In genomic region chr5:173581408-173582197, GRCh38 we compare ENCODE assay signal across 10 cellular contexts. TPM values are rescaled to one million over a fixed set of nuclear protein-coding genes. Genes with fewer than 3 reads are reported as not detected.
DNase-seq lines count a peak whose midpoint lies in the region; ATAC-seq and TF ChIP-seq lines count a peak whose summit lies in the region.
"Had no signal": no experiment of that assay in that cellular context is flagged by ENCODE, and none has a peak within 500 bp of the region (broad histone marks: within the 10 kb centered on the region; RNA-seq: fewer than 3 reads in every experiment).

No MANE protein-coding gene starts in this region.

- no peaks in the 10 kb centered on the region for H3K4me1 Mint-ChIP-seq in activated CD4-positive, alpha-beta memory T cell treated with anti-CD3 and anti-CD28 coated beads, Interleukin-2, amount 10 ng/mL, durations not matched to agents 7 days and 5 days
- H3K4me1 Mint-ChIP-seq: naive thymus-derived CD4-positive, alpha-beta T cell had no signal

- peaks cover 8% of the 10 kb centered on the region for H3K9me3 Mint-ChIP-seq in activated CD4-positive, alpha-beta memory T cell treated with anti-CD3 and anti-CD28 coated beads, Interleukin-2, amount 10 ng/mL, durations not matched to agents 7 days and 5 days

- CTCF ChIA-PET in activated CD4-positive, alpha-beta memory T cell treated with anti-CD3 and anti-CD28 coated beads, Interleukin-2, amount 10 ng/mL, durations not matched to agents 7 days and 5 days (lab: Charles Lee), result interaction anchor here (0.6 to 0.9 kb wide), 5 partner anchors 9 to 391 kb away, joined by 3 read pairs; no protein-coding TSS in a partner anchor

- ATAC-seq in HG03571 (IDR thresholded peaks at IDR 0.05; ENCODE audit: unreplicated experiment), result no peak
- no peak for ATAC-seq in GM18517 (IDR thresholded peaks at IDR 0.05; ENCODE audit: unreplicated experiment)
- ATAC-seq: naive thymus-derived CD4-positive, alpha-beta T cell had no signal

- TF ChIP-seq EP300 in Ishikawa (IDR thresholded peaks at IDR 0.05; ENCODE audit: borderline replicate concordance) (no peak), esophagus muscularis mucosa (IDR thresholded peaks at IDR 0.05) (no peak)

- 72% methylated on average over 16 of the region's 16 CpGs for WGBS in esophagus muscularis mucosa

- H3K27me3 ChIP-seq in esophagus muscularis mucosa, result no peaks in the 10 kb centered on the region
- H3K27me3 ChIP-seq: SJSA1 had no signal

- POLR2A ChIA-PET in activated CD4-positive, alpha-beta memory T cell treated with anti-CD3 and anti-CD28 coated beads, Interleukin-2, amount 10 ng/mL, durations not matched to agents 7 days and 5 days (lab: Charles Lee), result no interaction called here

- peak; percentile 53 for DNase-seq in ELR (ENCODE audit: low read depth)
- DNase-seq in activated CD4-positive, alpha-beta memory T cell treated with anti-CD3 and anti-CD28 coated beads, Interleukin-2, amount 10 ng/mL, durations not matched to agents 7 days and 5 days, result peak; percentile 45
- DNase-seq in esophagus muscularis mucosa (ENCODE audit: extremely low spot score), result no peak
- DNase-seq in retina, result peak; percentile 69
- DNase-seq in COLO829 (ENCODE audit: low spot score), result no peak

- no peak overlapping the region for H3K4me3 ChIP-seq in esophagus muscularis mucosa
- H3K4me3 ChIP-seq: SJSA1 had no signal

- no peak overlapping the region for H3K27ac Mint-ChIP-seq in activated CD4-positive, alpha-beta memory T cell treated with anti-CD3 and anti-CD28 coated beads, Interleukin-2, amount 10 ng/mL, durations not matched to agents 7 days and 5 days
- H3K27ac Mint-ChIP-seq: naive thymus-derived CD4-positive, alpha-beta T cell had no signal

- no peaks in the 10 kb centered on the region for H3K36me3 Mint-ChIP-seq in activated CD4-positive, alpha-beta memory T cell treated with anti-CD3 and anti-CD28 coated beads, Interleukin-2, amount 10 ng/mL, durations not matched to agents 7 days and 5 days (ENCODE audit: low read depth)

- H3K36me3 ChIP-seq in esophagus muscularis mucosa, result no peaks in the 10 kb centered on the region
- H3K36me3 ChIP-seq: SJSA1 had no signal

- no peak overlapping the region for H3K27ac ChIP-seq in esophagus muscularis mucosa (replicated peaks in 1 of 4)
- H3K27ac ChIP-seq: SJSA1 had no signal

- intact Hi-C loops in esophagus muscularis mucosa (cut with DNase I), result no loop called here

- no peak for TF ChIP-seq POLR2A in esophagus muscularis mucosa (IDR thresholded peaks at IDR 0.05; ENCODE audit: low read depth)

- peaks cover 0 to 7% (median 0%) of the 10 kb centered on the region in 4 donors for H3K4me1 ChIP-seq in esophagus muscularis mucosa

- TF ChIP-seq RAD21 in Ishikawa (IDR thresholded peaks at IDR 0.05; ENCODE audit: low read depth), result peak; percentile 65

- H3K27me3 Mint-ChIP-seq in activated CD4-positive, alpha-beta memory T cell treated with anti-CD3 and anti-CD28 coated beads, Interleukin-2, amount 10 ng/mL, durations not matched to agents 7 days and 5 days, result peaks cover 2% of the 10 kb centered on the region

- no peak overlapping the region for H3K4me3 Mint-ChIP-seq in activated CD4-positive, alpha-beta memory T cell treated with anti-CD3 and anti-CD28 coated beads, Interleukin-2, amount 10 ng/mL, durations not matched to agents 7 days and 5 days
- H3K4me3 Mint-ChIP-seq: naive thymus-derived CD4-positive, alpha-beta T cell had no signal

- peaks cover 0 to 15% (median 9%) of the 10 kb centered on the region in 4 donors for H3K9me3 ChIP-seq in esophagus muscularis mucosa

- peak; percentile 57 to 73 (median 68) for TF ChIP-seq CTCF in esophagus muscularis mucosa (IDR thresholded peaks at IDR 0.05)

TF ChIP-seq in Ishikawa, 13 proteins besides CTCF, POLR2A, EP300 and RAD21:
- 0 out of 2 replicates have a peak, but pooled peaks have one; percentile 16 for TF ChIP-seq USF1 (IDR thresholded peaks at IDR 0.05)
- no peak for TF ChIP-seq EGR1 (IDR thresholded peaks at IDR 0.05)
- no peak for TF ChIP-seq TCF12 (IDR thresholded peaks at IDR 0.05; ENCODE audit: low read depth)
- no peak for TF ChIP-seq YY1 (IDR thresholded peaks at IDR 0.05; ENCODE audit: low read depth)
- no peak for TF ChIP-seq REST (IDR thresholded peaks at IDR 0.05; ENCODE audit: low read depth)
- no peak for TF ChIP-seq FOXM1 (IDR thresholded peaks at IDR 0.05; ENCODE audit: borderline replicate concordance, low read depth)

RNA-seq across cellular contexts. Expression of gene BOD1, which starts 34.8 kb away (rescaled TPM):
- 10 to 100 TPM; 14.3 to 15.9 TPM for total RNA-seq in activated CD4-positive, alpha-beta memory T cell treated with anti-CD3 and anti-CD28 coated beads, Interleukin-2, amount 10 ng/mL, durations not matched to agents 7 days and 5 days
- total RNA-seq in esophagus muscularis mucosa, result 10 to 100 TPM; 43.9 to 58.3 (median 48.3) TPM

Comparison
In these comparisons a context has a peak if more than half of its experiments do, and no peak if none do; other contexts are left out.
1. DNase-seq: peak in ELR (single experiment), activated CD4-positive, alpha-beta memory T cell treated with anti-CD3 and anti-CD28 coated beads, Interleukin-2, amount 10 ng/mL, durations not matched to agents 7 days and 5 days (single experiment) and retina (single experiment); none in esophagus muscularis mucosa (single experiment) and COLO829 (single experiment).